31 cellular contexts compared by ENCODE assay signal in the genomic region with DNA sequence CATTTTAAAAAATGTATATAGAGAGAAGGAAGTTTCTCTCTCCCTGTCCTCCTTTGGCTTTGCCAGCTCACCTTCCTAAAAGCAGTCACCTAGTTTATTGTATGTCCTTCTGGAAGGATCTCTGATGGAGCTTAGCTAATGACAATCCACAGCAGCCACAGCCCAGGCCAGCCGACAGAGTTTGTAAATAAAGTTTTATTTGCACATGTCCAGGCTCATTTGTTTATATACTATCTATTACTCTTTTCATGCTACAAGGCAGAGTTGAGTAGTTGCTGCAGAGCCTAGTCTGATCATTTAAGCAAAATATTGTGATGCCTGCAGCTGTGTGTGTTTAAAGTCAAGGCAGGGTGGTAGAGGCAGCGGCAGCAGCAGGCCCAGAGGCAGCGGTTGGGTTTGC.
"Had no signal": no experiment of that assay in that cellular context is flagged by ENCODE, and none has a peak within 500 bp of the region (broad histone marks: within the 10 kb centered on the region; RNA-seq: fewer than 3 reads in every experiment).

No MANE protein-coding gene starts in this region.

- FAIRE-seq: kidney, small intestine had no signal

- H3K36me3 ChIP-seq: breast epithelium, heart left ventricle, ovary, prostate gland, thoracic aorta had no signal

- H3K9me3 Mint-ChIP-seq: activated CD4-positive, alpha-beta T cell treated with anti-CD3 and anti-CD28 coated beads, Interleukin-2, amount 10 ng/mL, durations not matched to agents 24 days and 14 days; activated CD8-positive, alpha-beta T cell treated with anti-CD3 and anti-CD28 coated beads for 36 hours; activated naive CD4-positive, alpha-beta T cell treated with anti-CD3 and anti-CD28 coated beads for 36 hours; activated naive CD8-positive, alpha-beta T cell treated with anti-CD3 and anti-CD28 coated beads, Interleukin-2, amount 10 ng/mL, durations not matched to agents 7 days and 5 days; activated T-cell treated with anti-CD3 and anti-CD28 coated beads, Interleukin-2, amount 50 U/mL, for 72 hours; dendritic cell treated with granulocyte-macrophage colony-stimulating factor and Interleukin-4, amounts not matched to agents 40 ng/mL and 50 ng/mL, for 4 days; endodermal cell; immature natural killer cell; mesothelial cell of epicardium; naive B cell; stimulated activated effector memory CD8-positive, alpha-beta T cell treated with anti-CD3 and anti-CD28 coated beads, Interleukin-12 subunit alpha, Interleukin-12 subunit beta, amount 100 ng/mL, for 72 hours; stimulated activated naive CD8-positive, alpha-beta T cell treated with anti-CD3 and anti-CD28 coated beads, Interleukin-15, Interleukin-2, amounts not matched to agents 100 ng/mL and 50 ng/mL, for 24 hours had no signal

- H3K9me3 ChIP-seq: breast epithelium, heart left ventricle, ovary, prostate gland, sigmoid colon, thoracic aorta had no signal

- H3K4me3 Mint-ChIP-seq: activated CD4-positive, alpha-beta T cell treated with anti-CD3 and anti-CD28 coated beads, Interleukin-2, amount 10 ng/mL, durations not matched to agents 24 days and 14 days; activated CD8-positive, alpha-beta T cell treated with anti-CD3 and anti-CD28 coated beads for 36 hours; activated naive CD4-positive, alpha-beta T cell treated with anti-CD3 and anti-CD28 coated beads for 36 hours; activated naive CD8-positive, alpha-beta T cell treated with anti-CD3 and anti-CD28 coated beads, Interleukin-2, amount 10 ng/mL, durations not matched to agents 7 days and 5 days; activated T-cell treated with anti-CD3 and anti-CD28 coated beads, Interleukin-2, amount 50 U/mL, for 72 hours; dendritic cell treated with granulocyte-macrophage colony-stimulating factor and Interleukin-4, amounts not matched to agents 40 ng/mL and 50 ng/mL, for 4 days; endodermal cell; immature natural killer cell; mesothelial cell of epicardium; naive B cell; stimulated activated effector memory CD8-positive, alpha-beta T cell treated with anti-CD3 and anti-CD28 coated beads, Interleukin-12 subunit alpha, Interleukin-12 subunit beta, amount 100 ng/mL, for 72 hours; stimulated activated naive CD8-positive, alpha-beta T cell treated with anti-CD3 and anti-CD28 coated beads, Interleukin-15, Interleukin-2, amounts not matched to agents 100 ng/mL and 50 ng/mL, for 24 hours had no signal

- H3K27ac ChIP-seq: breast epithelium, heart left ventricle, ovary, prostate gland, sigmoid colon, thoracic aorta had no signal

- H3K4me3 ChIP-seq: breast epithelium, heart left ventricle, ovary, prostate gland, sigmoid colon, thoracic aorta had no signal

- H3K36me3 Mint-ChIP-seq: immature natural killer cell, mesothelial cell of epicardium, naive B cell had no signal

- H3K27me3 ChIP-seq: breast epithelium, heart left ventricle, ovary, sigmoid colon had no signal

- ATAC-seq: activated CD8-positive, alpha-beta T cell treated with anti-CD3 and anti-CD28 coated beads for 36 hours; activated T-cell treated with anti-CD3 and anti-CD28 coated beads, Interleukin-2, amount 50 U/mL, for 72 hours; esophagus mucosa; heart left ventricle; left colon; stimulated activated effector memory CD8-positive, alpha-beta T cell treated with anti-CD3 and anti-CD28 coated beads, Interleukin-12 subunit alpha, Interleukin-12 subunit beta, amount 100 ng/mL, for 72 hours had no signal

- H3K27me3 Mint-ChIP-seq: activated CD4-positive, alpha-beta T cell treated with anti-CD3 and anti-CD28 coated beads, Interleukin-2, amount 10 ng/mL, durations not matched to agents 24 days and 14 days; activated CD8-positive, alpha-beta T cell treated with anti-CD3 and anti-CD28 coated beads for 36 hours; activated naive CD8-positive, alpha-beta T cell treated with anti-CD3 and anti-CD28 coated beads, Interleukin-2, amount 10 ng/mL, durations not matched to agents 7 days and 5 days; dendritic cell treated with granulocyte-macrophage colony-stimulating factor and Interleukin-4, amounts not matched to agents 40 ng/mL and 50 ng/mL, for 4 days; naive B cell; stimulated activated naive CD8-positive, alpha-beta T cell treated with anti-CD3 and anti-CD28 coated beads, Interleukin-15, Interleukin-2, amounts not matched to agents 100 ng/mL and 50 ng/mL, for 24 hours had no signal

- H3K4me1 ChIP-seq: sigmoid colon had no signal

- DNase-seq: activated CD4-positive, alpha-beta T cell treated with anti-CD3 and anti-CD28 coated beads, Interleukin-2, amount 10 ng/mL, durations not matched to agents 24 days and 14 days; activated CD4-positive, CD25-positive, alpha-beta regulatory T cell treated with anti-CD3 and anti-CD28 coated beads, Interleukin-2, amount 50 U/mL, for 72 hours; activated CD8-positive, alpha-beta T cell treated with anti-CD3 and anti-CD28 coated beads for 36 hours; activated effector memory CD4-positive, alpha-beta T cell treated with Interleukin-2 at 50 U/mL for 16 hours; activated naive CD4-positive, alpha-beta T cell treated with anti-CD3 and anti-CD28 coated beads for 36 hours; activated naive CD8-positive, alpha-beta T cell treated with anti-CD3 and anti-CD28 coated beads, Interleukin-2, amount 10 ng/mL, durations not matched to agents 7 days and 5 days; activated T-cell treated with anti-CD3 and anti-CD28 coated beads, Interleukin-2, amount 50 U/mL, for 72 hours; central memory CD4-positive, alpha-beta T cell; endodermal cell; foreskin fibroblast; heart left ventricle; hypothalamus; immature natural killer cell; kidney; left colon; naive B cell; ovary; retina; sigmoid colon; small intestine; stimulated activated CD4-positive, alpha-beta T cell treated with anti-CD3 and anti-CD28 coated beads, Interleukin-4, amount 100 ng/mL, for 24 hours; T-helper 2 cell; trophoblast cell had no signal

- H3K27ac Mint-ChIP-seq: activated CD4-positive, alpha-beta T cell treated with anti-CD3 and anti-CD28 coated beads, Interleukin-2, amount 10 ng/mL, durations not matched to agents 24 days and 14 days; activated CD8-positive, alpha-beta T cell treated with anti-CD3 and anti-CD28 coated beads for 36 hours; activated naive CD4-positive, alpha-beta T cell treated with anti-CD3 and anti-CD28 coated beads for 36 hours; activated naive CD8-positive, alpha-beta T cell treated with anti-CD3 and anti-CD28 coated beads, Interleukin-2, amount 10 ng/mL, durations not matched to agents 7 days and 5 days; activated T-cell treated with anti-CD3 and anti-CD28 coated beads, Interleukin-2, amount 50 U/mL, for 72 hours; dendritic cell treated with granulocyte-macrophage colony-stimulating factor and Interleukin-4, amounts not matched to agents 40 ng/mL and 50 ng/mL, for 4 days; endodermal cell; mesothelial cell of epicardium; stimulated activated effector memory CD8-positive, alpha-beta T cell treated with anti-CD3 and anti-CD28 coated beads, Interleukin-12 subunit alpha, Interleukin-12 subunit beta, amount 100 ng/mL, for 72 hours; stimulated activated naive CD8-positive, alpha-beta T cell treated with anti-CD3 and anti-CD28 coated beads, Interleukin-15, Interleukin-2, amounts not matched to agents 100 ng/mL and 50 ng/mL, for 24 hours had no signal
